8 cellular contexts compared by ENCODE assay signal in genomic region chr10:63217120-63217605, GRCh38.
DNase-seq lines count a peak whose midpoint lies in the region; ATAC-seq and FAIRE-seq lines count a peak whose summit lies in the region.

No MANE protein-coding gene starts in this region.

- H3K27ac Mint-ChIP-seq in activated T-cell treated with anti-CD3 and anti-CD28 coated beads, Interleukin-2, amount 50 U/mL, for 24 hours, result peak overlapping the region; percentile 52

- no peak for DNase-seq in activated T-cell treated with anti-CD3 and anti-CD28 coated beads, Interleukin-2, amount 50 U/mL, for 24 hours
- DNase-seq in activated T-cell treated with anti-CD3 and anti-CD28 coated beads, Interleukin-2, amount 50 U/mL, for 1 hour, result no peak
- DNase-seq in HuH-7 (ENCODE audit: low spot score) (peak; percentile 10), SK-MEL-5 (ENCODE audit: low read depth, low spot score) (peak; percentile 60), myocyte (ENCODE audit: low read depth) (peak; percentile 54)
- no peak for DNase-seq in activated CD4-positive, CD25-positive, alpha-beta regulatory T cell (lab: John Stamatoyannopoulos, UW)

- H3K4me1 Mint-ChIP-seq in activated T-cell treated with anti-CD3 and anti-CD28 coated beads, Interleukin-2, amount 50 U/mL, for 24 hours (ENCODE audit: low read depth), result peaks cover 66% of the 10 kb centered on the region

- no peaks in the 10 kb centered on the region for H3K27me3 Mint-ChIP-seq in activated T-cell treated with anti-CD3 and anti-CD28 coated beads, Interleukin-2, amount 50 U/mL, for 24 hours

- no peak overlapping the region for H3K4me3 Mint-ChIP-seq in activated T-cell treated with anti-CD3 and anti-CD28 coated beads, Interleukin-2, amount 50 U/mL, for 24 hours

- ATAC-seq in GM21526 (IDR thresholded peaks at IDR 0.05; ENCODE audit: low FRiP score, unreplicated experiment), result peak; percentile 70

- in situ Hi-C loops in SK-MEL-5 (cut with HindIII; ENCODE audit: low pct_unique_long_range_greater_than_20kb, low sequenced_read_pairs), result no loop called here

- peak; percentile 93 for FAIRE-seq in endometrium (lab: Jason Lieb, UNC)

- H3K9me3 Mint-ChIP-seq in activated T-cell treated with anti-CD3 and anti-CD28 coated beads, Interleukin-2, amount 50 U/mL, for 24 hours, result no peaks in the 10 kb centered on the region

- H3K36me3 Mint-ChIP-seq in activated T-cell treated with anti-CD3 and anti-CD28 coated beads, Interleukin-2, amount 50 U/mL, for 24 hours (ENCODE audit: low read depth), result peaks cover 59% of the 10 kb centered on the region

Comparison
In these comparisons a context has a peak if more than half of its experiments do, and no peak if none do; other contexts are left out.
1. DNase-seq: peak in HuH-7 (single experiment), SK-MEL-5 (single experiment) and myocyte (single experiment); none in activated T-cell treated with anti-CD3 and anti-CD28 coated beads, Interleukin-2, amount 50 U/mL, for 24 hours (single experiment), activated T-cell treated with anti-CD3 and anti-CD28 coated beads, Interleukin-2, amount 50 U/mL, for 1 hour (single experiment) and activated CD4-positive, CD25-positive, alpha-beta regulatory T cell (0 of 4).